Comparison of ENCODE assay signal across 18 cellular contexts in genomic region chrX:51047950-51048349, GRCh38.
DNase-seq lines count a peak whose midpoint lies in the region; ATAC-seq, FAIRE-seq and TF ChIP-seq lines count a peak whose summit lies in the region.
"Had no signal": no experiment of that assay in that cellular context is flagged by ENCODE, and none has a peak within 500 bp of the region (broad histone marks: within the 10 kb centered on the region; RNA-seq: fewer than 3 reads in every experiment).

No MANE protein-coding gene starts in this region.

- H3K4ac ChIP-seq in trophoblast cell (ENCODE audit: low read depth, low read length): no peak overlapping the region

- H3K23ac ChIP-seq in trophoblast cell (ENCODE audit: low read length): no peak overlapping the region

- H3K9ac ChIP-seq in Karpas-422 (ENCODE audit: low read length) (no peak overlapping the region), trophoblast cell (ENCODE audit: low read length) (no peak overlapping the region)

- H3K14ac ChIP-seq in trophoblast cell (ENCODE audit: low read length): no peak overlapping the region

- intact Hi-C loops in left ventricle myocardium inferior (cut with micrococcal nuclease): no loop called here

- H2BK120ac ChIP-seq in trophoblast cell (ENCODE audit: insufficient read depth, low read length, poor library complexity): no peak overlapping the region

- TF ChIP-seq CTCF in GM12872 (IDR thresholded peaks at IDR 0.05; ENCODE audit: insufficient read depth, low read depth, low read length) (peak; percentile 14; the same call in 1 of the 3 replicates), bronchial epithelial cell (IDR thresholded peaks at IDR 0.05; ENCODE audit: insufficient read depth, low read length, severe bottlenecking) (peak; percentile 16), left ventricle myocardium inferior (IDR thresholded peaks at IDR 0.05; ENCODE audit: borderline replicate concordance) (no peak)

- H3K9me3 ChIP-seq in Karpas-422 (ENCODE audit: low read length): no peaks in the 10 kb centered on the region
- H3K9me3 ChIP-seq in trophoblast cell (ENCODE audit: insufficient read depth, low read depth, low read length): no peaks in the 10 kb centered on the region
- H3K9me3 ChIP-seq in left ventricle myocardium inferior (replicated peaks): no peaks in the 10 kb centered on the region

- H2AK5ac ChIP-seq in trophoblast cell (ENCODE audit: low read length): no peak overlapping the region

- no peak overlapping the region for H4K12ac ChIP-seq in trophoblast cell (ENCODE audit: low read depth, low read length)

- H3K4me1 ChIP-seq in Karpas-422 (ENCODE audit: low read length) (no peaks in the 10 kb centered on the region), trophoblast cell (ENCODE audit: control insufficient read depth in 1 of 2, insufficient read depth in 2 of 2, low read length in 2 of 2) (peaks cover 1 to 5% of the 10 kb centered on the region in 2 experiments), left ventricle myocardium inferior (no peaks in the 10 kb centered on the region)

- no peaks in the 10 kb centered on the region for H3K27me3 ChIP-seq in Karpas-422 (ENCODE audit: low read length)
- H3K27me3 ChIP-seq in bronchial epithelial cell (ENCODE audit: control insufficient read depth, insufficient read depth, low read length): no peaks in the 10 kb centered on the region
- no peaks in the 10 kb centered on the region for H3K27me3 ChIP-seq in trophoblast cell (ENCODE audit: insufficient read depth, low read length)
- H3K27me3 ChIP-seq in left ventricle myocardium inferior (ENCODE audit: low read depth): no peaks in the 10 kb centered on the region

- peaks cover 3% of the 10 kb centered on the region for H3K79me1 ChIP-seq in trophoblast cell (ENCODE audit: low read length)

- H4K91ac ChIP-seq in trophoblast cell (ENCODE audit: low read depth, low read length): peak overlapping the region; percentile 24

- no peak overlapping the region for H3K4me2 ChIP-seq in Karpas-422 (ENCODE audit: low read depth, low read length, poor library complexity, severe bottlenecking)
- no peak overlapping the region for H3K4me2 ChIP-seq in trophoblast cell (ENCODE audit: low read length)

- no peaks in the 10 kb centered on the region for H4K20me1 ChIP-seq in Karpas-422 (ENCODE audit: insufficient read depth, low read depth, low read length)

- WGBS in trophoblast cell (ENCODE audit: extremely low coverage, insufficient coverage, insufficient read length): no CpG with 5 or more reads among the region's 2 CpGs

- H2AFZ ChIP-seq in Karpas-422 (ENCODE audit: low read length) (no peak overlapping the region), trophoblast cell (ENCODE audit: insufficient read depth, low read length, poor library complexity) (no peak overlapping the region)

- H3K36me3 ChIP-seq in Karpas-422 (ENCODE audit: insufficient read depth, low read length) (no peaks in the 10 kb centered on the region), bronchial epithelial cell (ENCODE audit: control insufficient read depth, insufficient read depth, low read length) (no peaks in the 10 kb centered on the region), trophoblast cell (ENCODE audit: control insufficient read depth in 1 of 2, insufficient read depth in 2 of 2, low read length in 2 of 2) (no peaks in the 10 kb centered on the region), left ventricle myocardium inferior (no peaks in the 10 kb centered on the region)

- H4K8ac ChIP-seq in trophoblast cell (ENCODE audit: low read depth, low read length): no peak overlapping the region

- DNase-seq in Karpas-422 (peak; percentile 52), bronchial epithelial cell (ENCODE audit: low read depth) (no peak), trophoblast cell (no peak), left ventricle myocardium inferior (no peak), NCI-H345 (lab: John Stamatoyannopoulos, UW) (no peak)
- DNase-seq in activated CD8-positive, alpha-beta memory T cell treated with anti-CD3 and anti-CD28 coated beads, Interleukin-2, amount 50 U/mL, for 4 hours: no peak
- DNase-seq: ACHN; CD4-positive, CD25-positive, alpha-beta regulatory T cell; HCEC 1CT; Kasumi-1; NCI-H1417 treated with DMSO at 0.1 percent for 48 hours; NCI-H2029; NCI-H524; SIG-M5; SW 1271 had no signal

- no peaks in the 10 kb centered on the region for H3K79me2 ChIP-seq in Karpas-422 (ENCODE audit: low read length)
- no peaks in the 10 kb centered on the region for H3K79me2 ChIP-seq in trophoblast cell (ENCODE audit: control insufficient read depth, insufficient read depth, low read length, poor library complexity)

- peak overlapping the region; percentile 72 for H2BK12ac ChIP-seq in trophoblast cell (ENCODE audit: low read length)

- no peaks in the 10 kb centered on the region for H3K9me2 ChIP-seq in Karpas-422 (replicated peaks; ENCODE audit: insufficient read depth, low read length)

- H3K27ac ChIP-seq in Karpas-422 (ENCODE audit: low read length) (no peak overlapping the region), trophoblast cell (ENCODE audit: low read depth, low read length) (peak overlapping the region; percentile 17), left ventricle myocardium inferior (replicated peaks) (no peak overlapping the region)

- no peak overlapping the region for H3K4me3 ChIP-seq in Karpas-422 (ENCODE audit: low read length)
- no peak overlapping the region for H3K4me3 ChIP-seq in bronchial epithelial cell (ENCODE audit: low read depth, low read length)
- H3K4me3 ChIP-seq in trophoblast cell (ENCODE audit: low read depth, low read length): no peak overlapping the region
- H3K4me3 ChIP-seq in left ventricle myocardium inferior: no peak overlapping the region

- H2BK5ac ChIP-seq in trophoblast cell (ENCODE audit: low read depth, low read length, poor library complexity): peak overlapping the region; percentile 35

- no peak for ATAC-seq in GM19463 (IDR thresholded peaks at IDR 0.05; ENCODE audit: unreplicated experiment)

- FAIRE-seq in bronchial epithelial cell (lab: Jason Lieb, UNC): peak; percentile 62
- FAIRE-seq: D721Med had no signal

- H3K18ac ChIP-seq in trophoblast cell (ENCODE audit: low read length): no peak overlapping the region
